20 cellular contexts compared by ENCODE assay signal in the genomic region with DNA sequence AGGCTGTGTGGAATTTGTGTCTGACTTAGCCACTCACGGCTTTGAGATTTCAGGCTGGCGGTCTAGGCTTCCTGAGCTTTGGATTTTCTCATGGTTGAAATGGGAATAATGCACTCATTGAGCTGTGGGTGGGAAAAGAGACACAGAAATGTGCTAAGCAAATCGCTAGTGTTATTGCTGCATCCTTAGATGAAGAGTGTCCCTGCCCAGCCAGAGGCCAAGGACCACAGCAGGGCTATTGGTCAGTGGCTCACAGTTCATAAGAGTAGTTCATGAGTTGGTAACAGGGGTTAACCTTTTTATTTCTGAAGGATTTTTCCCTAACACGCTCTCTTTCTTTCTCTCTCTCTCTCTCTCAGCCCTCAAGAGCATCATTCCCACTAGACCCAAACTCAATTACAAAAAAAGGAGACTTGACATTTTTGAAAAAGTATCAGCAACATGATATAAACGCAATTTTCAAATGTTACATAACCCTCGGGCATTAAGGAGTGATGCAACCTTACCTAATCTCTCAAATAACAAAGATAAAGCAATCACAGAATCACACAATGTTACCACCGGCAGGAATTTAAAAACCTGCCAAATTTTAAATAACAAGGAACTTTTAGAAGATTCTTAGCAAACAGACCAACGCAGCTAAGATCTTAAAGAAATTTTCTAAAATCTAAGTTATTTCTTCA. TPM values are rescaled to one million over a fixed set of nuclear protein-coding genes. Genes with fewer than 3 reads are reported as not detected.
"Had no signal": no experiment of that assay in that cellular context is flagged by ENCODE, and none has a peak within 500 bp of the region (broad histone marks: within the 10 kb centered on the region; RNA-seq: fewer than 3 reads in every experiment).

No MANE protein-coding gene starts in this region.

- H3K27me3 ChIP-seq: esophagus muscularis mucosa, ovary had no signal

- H3K4me1 ChIP-seq: esophagus muscularis mucosa, suprapubic skin had no signal

- H3K9me3 ChIP-seq: esophagus muscularis mucosa, ovary, SK-N-SH, suprapubic skin had no signal

- H3K4me3 ChIP-seq: esophagus muscularis mucosa, lung, ovary, suprapubic skin had no signal

- DNase-seq: activated CD4-positive, alpha-beta T cell treated with anti-CD3 and anti-CD28 coated beads, Interleukin-2, amount 50 U/mL, for 4 hours; activated CD4-positive, CD25-positive, alpha-beta regulatory T cell treated with anti-CD3 and anti-CD28 coated beads, Interleukin-2, amount 50 U/mL, for 72 hours; activated naive CD4-positive, alpha-beta T cell; activated naive CD8-positive, alpha-beta T cell treated with anti-CD3 and anti-CD28 coated beads, Interleukin-2, amount 10 ng/mL, durations not matched to agents 7 days and 5 days; activated T-cell treated with anti-CD3 and anti-CD28 coated beads for 4 hours; hypothalamus; immature natural killer cell; midbrain; SK-N-SH; stimulated activated CD4-positive, alpha-beta T cell treated with anti-CD3 and anti-CD28 coated beads, Interleukin-15, amount 100 ng/mL, for 24 hours; stimulated activated CD4-positive, alpha-beta T cell treated with anti-CD3 and anti-CD28 coated beads, Interleukin-4, amount 100 ng/mL, for 1 hour; stimulated activated naive CD8-positive, alpha-beta T cell treated with anti-CD3 and anti-CD28 coated beads, Interleukin-15, Interleukin-2, amounts not matched to agents 100 U/mL and 50 U/mL, for 24 hours; T-cell; T-helper 9 cell had no signal

- H3K27ac ChIP-seq: esophagus muscularis mucosa, ovary, suprapubic skin had no signal

- H3K36me3 ChIP-seq: esophagus muscularis mucosa, ovary, suprapubic skin had no signal

- ATAC-seq: stimulated activated naive CD8-positive, alpha-beta T cell treated with anti-CD3 and anti-CD28 coated beads, Interleukin-15, Interleukin-2, amounts not matched to agents 100 U/mL and 50 U/mL, for 24 hours; T-cell had no signal

RNA-seq across cellular contexts. Expression of a gene that starts 36.7 kb away (rescaled TPM):
- total RNA-seq: activated naive CD8-positive, alpha-beta T cell treated with anti-CD3 and anti-CD28 coated beads, Interleukin-2, amount 10 ng/mL, durations not matched to agents 7 days and 5 days; dermis microvascular lymphatic vessel endothelial cell; myocyte; suprapubic skin; T-cell had no signal
- polyA plus RNA-seq: immature natural killer cell, ovary, SK-N-SH had no signal
